ENCODE assay signal across 35 cellular contexts in the genomic region with DNA sequence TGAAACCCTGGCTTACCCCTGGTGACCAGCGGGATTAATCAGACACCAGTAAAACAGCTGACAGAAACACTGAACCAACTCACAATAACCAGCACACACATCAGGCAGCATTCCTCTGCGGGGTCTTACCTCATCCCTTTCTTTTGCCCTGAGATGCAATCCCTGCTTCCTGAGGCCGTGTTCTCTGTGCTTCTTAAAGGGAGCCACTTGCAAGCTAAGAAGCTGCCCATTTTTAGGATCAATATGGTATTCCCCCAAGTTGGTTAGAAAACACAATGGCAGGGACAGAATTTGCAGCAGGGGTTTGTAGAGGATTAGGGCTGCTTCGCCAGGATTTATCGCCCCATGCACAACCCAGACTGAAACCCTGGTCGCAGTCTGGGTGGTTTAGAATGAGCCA.
"Had no signal": no experiment of that assay in that cellular context is flagged by ENCODE, and none has a peak within 500 bp of the region (broad histone marks: within the 10 kb centered on the region; RNA-seq: fewer than 3 reads in every experiment).

No MANE protein-coding gene starts in this region.

- H3K36me3 ChIP-seq: adrenal gland, ascending aorta, cardiac muscle cell, colonic mucosa, left ventricle myocardium inferior, neutrophil, sigmoid colon, thyroid gland, upper lobe of left lung, vagina had no signal

- H3K9me3 ChIP-seq: adrenal gland, ascending aorta, colonic mucosa, mucosa of descending colon, neutrophil, sigmoid colon, thyroid gland, upper lobe of left lung, vagina had no signal

- DNase-seq: activated CD4-positive, alpha-beta memory T cell treated with anti-CD3 and anti-CD28 coated beads for 36 hours; activated CD4-positive, alpha-beta T cell treated with anti-CD3 and anti-CD28 coated beads, Interleukin-2, amount 10 ng/mL, durations not matched to agents 24 days and 14 days; activated CD4-positive, CD25-positive, alpha-beta regulatory T cell treated with anti-CD3 and anti-CD28 coated beads, Interleukin-2, amount 50 U/mL, for 72 hours; activated CD8-positive, alpha-beta memory T cell treated with anti-CD3 and anti-CD28 coated beads, Interleukin-2, amount 50 U/mL, for 4 hours; activated effector memory CD4-positive, alpha-beta T cell treated with anti-CD3 and anti-CD28 coated beads, Interleukin-2, amount 50 U/mL, for 16 hours; activated naive CD4-positive, alpha-beta T cell treated with anti-CD3 and anti-CD28 coated beads for 36 hours; activated naive CD8-positive, alpha-beta T cell treated with anti-CD3 and anti-CD28 coated beads for 36 hours; activated T-cell treated with anti-CD3 and anti-CD28 coated beads, Interleukin-2, amount 50 U/mL, for 1 hour; adrenal gland; cerebellar nuclear complex; colonic mucosa; effector memory CD8-positive, alpha-beta T cell; head of caudate nucleus; hippocampal formation; left ventricle myocardium inferior; mucosa of descending colon; sigmoid colon; small intestine; stimulated activated CD4-positive, alpha-beta T cell treated with anti-CD3 and anti-CD28 coated beads, Interleukin-4, amount 100 ng/mL, for 4 hours; stimulated activated CD8-positive, alpha-beta memory T cell treated with anti-CD3 and anti-CD28 coated beads, Interleukin-4, amount 100 ng/mL, for 48 hours; stimulated activated naive CD8-positive, alpha-beta T cell treated with anti-CD3 and anti-CD28 coated beads, Interleukin-15, amount 100 ng/mL, for 72 hours; substantia nigra; thyroid gland; upper lobe of left lung had no signal

- H3K27ac Mint-ChIP-seq: activated CD4-positive, alpha-beta memory T cell treated with anti-CD3 and anti-CD28 coated beads for 36 hours; activated CD4-positive, alpha-beta T cell treated with anti-CD3 and anti-CD28 coated beads, Interleukin-2, amount 10 ng/mL, durations not matched to agents 24 days and 14 days; activated naive CD4-positive, alpha-beta T cell treated with anti-CD3 and anti-CD28 coated beads for 36 hours; activated naive CD8-positive, alpha-beta T cell treated with anti-CD3 and anti-CD28 coated beads for 36 hours; activated T-helper 1 cell treated with anti-CD3 and anti-CD28 coated beads, Interleukin-12 subunit alpha, Interleukin-12 subunit beta, Interleukin-2, Interleukin-4 antibody, amounts not matched to agents 30 ng/mL and 10 ng/mL and 1 ng/mL, durations not matched to agents 14 hours and 24 hours and 36 hours; brain; effector memory CD8-positive, alpha-beta T cell; natural killer cell treated with Interleukin-12 subunit alpha and Interleukin-12 subunit beta and Interleukin-15 and Interleukin-18, amount 100 ng/mL, for 72 hours; progenitor cell of endocrine pancreas; stimulated activated memory B cell treated with anti-CD40 and anti-IgM and Interleukin-4, amounts not matched to agents 10 μg/mL and 1 μg/mL and 100 μg/mL, for 72 hours; stimulated activated naive CD8-positive, alpha-beta T cell treated with anti-CD3 and anti-CD28 coated beads, Interleukin-15, amount 100 ng/mL, for 72 hours had no signal

- H3K27me3 ChIP-seq: ascending aorta, cardiac muscle cell, colonic mucosa, thyroid gland, upper lobe of left lung, vagina had no signal

- H3K36me3 Mint-ChIP-seq: activated CD4-positive, alpha-beta memory T cell treated with anti-CD3 and anti-CD28 coated beads for 36 hours; activated naive CD8-positive, alpha-beta T cell treated with anti-CD3 and anti-CD28 coated beads for 36 hours; brain; natural killer cell treated with Interleukin-12 subunit alpha and Interleukin-12 subunit beta and Interleukin-15 and Interleukin-18, amount 100 ng/mL, for 72 hours; stimulated activated memory B cell treated with anti-CD40 and anti-IgM and Interleukin-4, amounts not matched to agents 10 μg/mL and 1 μg/mL and 100 μg/mL, for 72 hours had no signal

- H3K9me3 Mint-ChIP-seq: activated CD4-positive, alpha-beta memory T cell treated with anti-CD3 and anti-CD28 coated beads for 36 hours; activated CD4-positive, alpha-beta T cell treated with anti-CD3 and anti-CD28 coated beads, Interleukin-2, amount 10 ng/mL, durations not matched to agents 24 days and 14 days; activated naive CD4-positive, alpha-beta T cell treated with anti-CD3 and anti-CD28 coated beads for 36 hours; activated naive CD8-positive, alpha-beta T cell treated with anti-CD3 and anti-CD28 coated beads for 36 hours; activated T-helper 1 cell treated with anti-CD3 and anti-CD28 coated beads, Interleukin-12 subunit alpha, Interleukin-12 subunit beta, Interleukin-2, Interleukin-4 antibody, amounts not matched to agents 30 ng/mL and 10 ng/mL and 1 ng/mL, durations not matched to agents 14 hours and 24 hours and 36 hours; effector memory CD8-positive, alpha-beta T cell; natural killer cell treated with Interleukin-12 subunit alpha and Interleukin-12 subunit beta and Interleukin-15 and Interleukin-18, amount 100 ng/mL, for 72 hours; stimulated activated naive CD8-positive, alpha-beta T cell treated with anti-CD3 and anti-CD28 coated beads, Interleukin-15, amount 100 ng/mL, for 72 hours had no signal

- H3K4me3 Mint-ChIP-seq: activated CD4-positive, alpha-beta memory T cell treated with anti-CD3 and anti-CD28 coated beads for 36 hours; activated CD4-positive, alpha-beta T cell treated with anti-CD3 and anti-CD28 coated beads, Interleukin-2, amount 10 ng/mL, durations not matched to agents 24 days and 14 days; activated naive CD4-positive, alpha-beta T cell treated with anti-CD3 and anti-CD28 coated beads for 36 hours; activated naive CD8-positive, alpha-beta T cell treated with anti-CD3 and anti-CD28 coated beads for 36 hours; activated T-helper 1 cell treated with anti-CD3 and anti-CD28 coated beads, Interleukin-12 subunit alpha, Interleukin-12 subunit beta, Interleukin-2, Interleukin-4 antibody, amounts not matched to agents 30 ng/mL and 10 ng/mL and 1 ng/mL, durations not matched to agents 14 hours and 24 hours and 36 hours; effector memory CD8-positive, alpha-beta T cell; natural killer cell treated with Interleukin-12 subunit alpha and Interleukin-12 subunit beta and Interleukin-15 and Interleukin-18, amount 100 ng/mL, for 72 hours; stimulated activated memory B cell treated with anti-CD40 and anti-IgM and Interleukin-4, amounts not matched to agents 10 μg/mL and 1 μg/mL and 100 μg/mL, for 72 hours; stimulated activated naive CD8-positive, alpha-beta T cell treated with anti-CD3 and anti-CD28 coated beads, Interleukin-15, amount 100 ng/mL, for 72 hours had no signal

- H3K4me1 Mint-ChIP-seq: activated CD4-positive, alpha-beta T cell treated with anti-CD3 and anti-CD28 coated beads, Interleukin-2, amount 10 ng/mL, durations not matched to agents 24 days and 14 days; stimulated activated memory B cell treated with anti-CD40 and anti-IgM and Interleukin-4, amounts not matched to agents 10 μg/mL and 1 μg/mL and 100 μg/mL, for 72 hours; stimulated activated naive CD8-positive, alpha-beta T cell treated with anti-CD3 and anti-CD28 coated beads, Interleukin-15, amount 100 ng/mL, for 72 hours had no signal

- H3K4me3 ChIP-seq: adrenal gland, ascending aorta, cardiac muscle cell, colonic mucosa, left ventricle myocardium inferior, lung, mucosa of descending colon, sigmoid colon, thyroid gland, upper lobe of left lung, vagina had no signal

- H3K27ac ChIP-seq: adrenal gland, ascending aorta, cardiac muscle cell, colonic mucosa, left ventricle myocardium inferior, neutrophil, sigmoid colon, thyroid gland, upper lobe of left lung, vagina, VCaP had no signal

- H3K4me1 ChIP-seq: adrenal gland, ascending aorta, colonic mucosa, left ventricle myocardium inferior, sigmoid colon, thyroid gland, upper lobe of left lung, vagina had no signal
